16 cellular contexts compared by ENCODE assay signal in genomic region chr21:46471514-46471913, GRCh38. TPM values are rescaled to one million over a fixed set of nuclear protein-coding genes. Genes with fewer than 3 reads are reported as not detected.
DNase-seq lines count a peak whose midpoint lies in the region; ATAC-seq and TF ChIP-seq lines count a peak whose summit lies in the region.
"Had no signal": no experiment of that assay in that cellular context is flagged by ENCODE, and none has a peak within 500 bp of the region (broad histone marks: within the 10 kb centered on the region; RNA-seq: fewer than 3 reads in every experiment).

No MANE protein-coding gene starts in this region.

- peaks cover 11% of the 10 kb centered on the region for H3K36me3 ChIP-seq in CD4-positive, CD25-positive, alpha-beta regulatory T cell (ENCODE audit: control insufficient read depth, insufficient read depth, low read length)
- H3K36me3 ChIP-seq in OCI-LY7 (ENCODE audit: insufficient read depth, low read length), result peaks cover 4% of the 10 kb centered on the region; the same call in 1 of the 2 replicates
- peaks cover 8% of the 10 kb centered on the region for H3K36me3 ChIP-seq in neutrophil
- H3K36me3 ChIP-seq in aorta (ENCODE audit: control insufficient read depth in 1 of 2, insufficient read depth in 2 of 2, low read length in 1 of 2), result peaks cover 0 to 3% of the 10 kb centered on the region in 2 donors

- no peak overlapping the region for H2AFZ ChIP-seq in OCI-LY7 (ENCODE audit: low read length)

- no peaks in the 10 kb centered on the region for H3K9me2 ChIP-seq in OCI-LY7 (ENCODE audit: insufficient read depth, low read length)

- TF ChIP-seq CTCF in OCI-LY7 (conservative IDR thresholded peaks at IDR 0.05; ENCODE audit: low read length) (no peak), neutrophil (IDR thresholded peaks at IDR 0.05) (no peak)

- no peaks in the 10 kb centered on the region for H3K9me3 ChIP-seq in CD4-positive, CD25-positive, alpha-beta regulatory T cell (ENCODE audit: control insufficient read depth in 2 of 2, low read length in 2 of 2)
- no peaks in the 10 kb centered on the region for H3K9me3 ChIP-seq in OCI-LY7 (ENCODE audit: low read length)
- H3K9me3 ChIP-seq in neutrophil, result no peaks in the 10 kb centered on the region
- H3K9me3 ChIP-seq in aorta (ENCODE audit: control insufficient read depth, low read length), result no peaks in the 10 kb centered on the region
- H3K9me3 ChIP-seq in right cardiac atrium (ENCODE audit: control insufficient read depth, low read length), result no peaks in the 10 kb centered on the region

- ATAC-seq in CD4-positive, CD25-positive, alpha-beta regulatory T cell (ENCODE audit: low read depth in 2 of 2), result no peak
- ATAC-seq in aorta (ENCODE audit: low FRiP score) (no peak), right cardiac atrium (no peak)
- ATAC-seq: Panc1 had no signal

- 92 to 93% methylated on average over 1 of the region's 1 CpG for WGBS in aorta, 2 donors
- WGBS in right cardiac atrium, result 78% methylated on average over 1 of the region's 1 CpG

- intact Hi-C loops in OCI-LY7 (cut with micrococcal nuclease; ENCODE audit: unreplicated experiment) (no loop called here), aorta (cut with DNase I) (no loop called here), right cardiac atrium (cut with DNase I) (no loop called here)

- peaks cover 8% of the 10 kb centered on the region for H3K4me1 ChIP-seq in CD4-positive, CD25-positive, alpha-beta regulatory T cell (ENCODE audit: control insufficient read depth, insufficient read depth, low read length, poor library complexity, severe bottlenecking)
- H3K4me1 ChIP-seq in OCI-LY7 (ENCODE audit: insufficient read depth, low read length, poor library complexity, severe bottlenecking) (peaks cover 7% of the 10 kb centered on the region), neutrophil (ENCODE audit: control insufficient read depth in 1 of 2, insufficient read depth in 1 of 2, low read depth in 1 of 2, low read length in 1 of 2) (peaks cover 45 to 48% of the 10 kb centered on the region in 2 experiments), aorta (ENCODE audit: control insufficient read depth in 1 of 2, insufficient read depth in 2 of 2, low read length in 2 of 2) (no peaks in the 10 kb centered on the region), right cardiac atrium (ENCODE audit: control insufficient read depth, insufficient read depth, low read length) (peaks cover 12% of the 10 kb centered on the region)

- H3K36me3 Mint-ChIP-seq in CD4-positive, CD25-positive, alpha-beta regulatory T cell, result peaks cover 20% of the 10 kb centered on the region
- peaks cover 6 to 20% (median 17%) of the 10 kb centered on the region in 3 donors for H3K36me3 Mint-ChIP-seq in immature natural killer cell

- H3K27ac ChIP-seq in CD4-positive, CD25-positive, alpha-beta regulatory T cell (ENCODE audit: insufficient read depth, low read length, poor library complexity, severe bottlenecking), result no peak overlapping the region
- H3K27ac ChIP-seq in OCI-LY7 (ENCODE audit: low read depth, low read length, poor library complexity, severe bottlenecking) (no peak overlapping the region), neutrophil (peak overlapping the region; percentile 90), aorta (ENCODE audit: low read depth in 1 of 2, low read length in 2 of 2) (no peak overlapping the region), right cardiac atrium (ENCODE audit: low read length) (no peak overlapping the region)

- H3K27me3 Mint-ChIP-seq in CD4-positive, CD25-positive, alpha-beta regulatory T cell, result no peaks in the 10 kb centered on the region
- peaks cover 2 to 5% (median 2%) of the 10 kb centered on the region in 3 donors for H3K27me3 Mint-ChIP-seq in immature natural killer cell (ENCODE audit: low read depth in 3 of 3)
- H3K27me3 Mint-ChIP-seq: B cell, IgD-negative memory B cell had no signal

- H3K4me1 Mint-ChIP-seq in CD4-positive, CD25-positive, alpha-beta regulatory T cell, result peaks cover 9 to 63% (median 45%) of the 10 kb centered on the region in 4 donors
- H3K4me1 Mint-ChIP-seq in immature natural killer cell, result peaks cover 50 to 86% of the 10 kb centered on the region in 2 donors
- H3K4me1 Mint-ChIP-seq: H9 had no signal

- DNase-seq in CD4-positive, CD25-positive, alpha-beta regulatory T cell, result no peak
- no peak for DNase-seq in OCI-LY7 (ENCODE audit: low spot score)
- peak in 1 of 3 donors; percentile 23 for DNase-seq in immature natural killer cell
- DNase-seq in aorta, result no peak
- no peak for DNase-seq in SW480 (ENCODE audit: low spot score)
- no peak for DNase-seq in right cardiac atrium
- DNase-seq: DMS79 treated with DMSO at 0.1 percent for 48 hours, H9, NCI-H1105 treated with DMSO at 0.1 percent for 48 hours, NCI-H2107, NCI-H226, NCI-H524 treated with DMSO at 0.1 percent for 48 hours had no signal

- H3K9me3 Mint-ChIP-seq in CD4-positive, CD25-positive, alpha-beta regulatory T cell, result no peaks in the 10 kb centered on the region
- H3K9me3 Mint-ChIP-seq in immature natural killer cell, result no peaks in the 10 kb centered on the region
- H3K9me3 Mint-ChIP-seq: H9, IgD-negative memory B cell had no signal

- H4K20me1 ChIP-seq in OCI-LY7 (ENCODE audit: insufficient read depth, low read length), result no peaks in the 10 kb centered on the region

- H3K27me3 ChIP-seq in CD4-positive, CD25-positive, alpha-beta regulatory T cell (ENCODE audit: control insufficient read depth, insufficient read depth, low read length), result no peaks in the 10 kb centered on the region
- H3K27me3 ChIP-seq in neutrophil (no peaks in the 10 kb centered on the region), aorta (ENCODE audit: control insufficient read depth in 1 of 2, insufficient read depth in 2 of 2, low read length in 1 of 2) (no peaks in the 10 kb centered on the region), right cardiac atrium (ENCODE audit: control insufficient read depth, insufficient read depth) (no peaks in the 10 kb centered on the region)

- no peak overlapping the region for H3K4me3 Mint-ChIP-seq in CD4-positive, CD25-positive, alpha-beta regulatory T cell
- H3K4me3 Mint-ChIP-seq in immature natural killer cell, result peak overlapping the region; percentile 21 to 80 (median 53)
- H3K4me3 Mint-ChIP-seq: B cell, H9, IgD-negative memory B cell had no signal

- H3K27ac Mint-ChIP-seq in CD4-positive, CD25-positive, alpha-beta regulatory T cell, result peak overlapping the region in 2 of 3 donors; percentile 6 to 85
- H3K27ac Mint-ChIP-seq in immature natural killer cell, result peak overlapping the region; percentile 61 to 92 (median 88)

- H3K4me2 ChIP-seq in OCI-LY7 (ENCODE audit: low read length), result peak overlapping the region; percentile 13; the same call in 1 of the 2 replicates

- CTCF ChIA-PET in OCI-LY7 (lab: Charles Lee; ENCODE audit: unreplicated experiment), result interaction anchor here (0.6 kb wide), 2 partner anchors 401 to 1207 kb away, joined by 3 read pairs; no protein-coding TSS in a partner anchor

- BruUV-seq in OCI-LY7 (replicated peaks; lab: Mats Ljungman, UMichigan), result no TSS peak

- H3K4me3 ChIP-seq in CD4-positive, CD25-positive, alpha-beta regulatory T cell (ENCODE audit: low read depth, low read length), result no peak overlapping the region
- no peak overlapping the region for H3K4me3 ChIP-seq in OCI-LY7 (ENCODE audit: low read depth, low read length, poor library complexity, severe bottlenecking)
- no peak overlapping the region for H3K4me3 ChIP-seq in neutrophil (ENCODE audit: low read depth in 1 of 2, low read length in 1 of 2)
- H3K4me3 ChIP-seq in aorta (ENCODE audit: low read length in 2 of 2), result no peak overlapping the region
- H3K4me3 ChIP-seq in right cardiac atrium (ENCODE audit: low read length), result no peak overlapping the region

- no peaks in the 10 kb centered on the region for H3K79me2 ChIP-seq in OCI-LY7 (ENCODE audit: insufficient read depth, low read depth, low read length)

- POLR2A ChIA-PET in OCI-LY7 (lab: Charles Lee), result interaction anchor here (0.7 kb wide), 1 partner anchor 10 kb away, joined by 3 read pairs; no protein-coding TSS in a partner anchor

RNA-seq across cellular contexts. Expression of gene DIP2A, which starts 12.8 kb away (rescaled TPM):
- total RNA-seq in CD4-positive, CD25-positive, alpha-beta regulatory T cell, result 125 TPM
- polyA plus RNA-seq in CD4-positive, CD25-positive, alpha-beta regulatory T cell, result 10 to 100 TPM; 12.6 to 24.8 (median 16.6) TPM
- total RNA-seq in OCI-LY7 (2014; rRNA removed; shearing (Covaris generic)), result 27.9 and 30.2 TPM in 2 replicates
- 44.7 and 52.5 TPM in 2 replicates for total RNA-seq in OCI-LY7 (2022)
- 10 to 100 TPM; 23.1 to 64.8 (median 26.9) TPM for polyA plus RNA-seq in immature natural killer cell
- 10 to 100 TPM; 33.5 to 61.5 TPM for total RNA-seq in aorta
- 10 to 100 TPM in 1 of 2 donors, 1 to 10 TPM in 1; 5.3 to 22.6 TPM for polyA plus RNA-seq in aorta
- 10 to 100 TPM; 36.0 to 40.6 (median 37.4) TPM for total RNA-seq in right cardiac atrium
- polyA plus RNA-seq in right cardiac atrium, result 28.6 TPM

Comparison
In these comparisons a context has a peak if more than half of its experiments do, and no peak if none do; other contexts are left out.
1. H3K4me3 Mint-ChIP-seq: peak in immature natural killer cell (5 of 5); none in CD4-positive, CD25-positive, alpha-beta regulatory T cell (0 of 4).